Comparison of ENCODE assay signal across 1 cellular context in the genomic region with DNA sequence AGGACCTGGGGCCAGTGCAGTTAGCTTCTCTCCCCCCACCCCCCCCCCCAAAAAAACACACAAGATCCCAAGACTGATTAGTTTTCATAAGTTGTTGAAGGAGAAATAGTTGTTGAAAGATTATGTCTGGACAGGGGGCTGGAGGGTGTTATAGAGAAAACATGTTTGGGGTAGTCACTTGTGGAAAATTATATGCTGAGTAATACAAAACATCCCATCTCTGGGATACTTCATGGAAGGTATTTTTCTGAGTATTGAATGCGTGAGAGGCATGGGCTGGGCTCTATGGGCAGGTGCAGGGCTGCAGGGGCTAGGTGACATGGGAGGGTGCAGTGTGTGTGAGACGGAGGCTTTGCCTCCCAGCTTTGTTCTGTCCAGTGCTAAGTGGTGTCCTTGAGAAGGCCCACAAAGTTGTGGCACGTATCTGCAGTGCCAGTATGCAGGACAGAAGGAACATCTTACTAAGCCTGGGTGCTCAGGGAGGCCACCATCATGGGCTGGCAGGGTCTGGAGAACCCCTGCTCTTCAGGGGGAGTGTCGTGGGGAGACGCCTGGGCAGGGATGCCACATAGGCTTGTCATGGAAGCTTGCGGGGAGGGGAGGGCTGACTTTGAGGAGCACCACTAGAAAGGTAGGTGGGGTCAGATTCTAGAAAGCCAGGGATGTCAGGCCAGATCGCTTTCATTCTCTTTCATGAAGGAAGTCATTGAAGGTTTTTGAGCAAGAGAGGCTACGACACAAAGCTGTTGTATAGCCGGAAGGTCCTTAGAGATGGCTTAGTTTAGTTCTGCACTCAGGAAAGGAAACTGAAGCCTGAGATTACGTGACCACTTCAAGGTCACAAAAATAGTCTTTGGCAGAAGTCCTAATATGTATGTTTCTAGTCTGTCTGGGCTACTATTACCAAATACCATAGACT.
TF ChIP-seq lines count a peak whose summit lies in the region.

No MANE protein-coding gene starts in this region.

TF ChIP-seq in WTC11, 78 proteins besides CTCF, POLR2A, EP300 and RAD21 (continued from another document):
- TF ChIP-seq, protein P1, sequence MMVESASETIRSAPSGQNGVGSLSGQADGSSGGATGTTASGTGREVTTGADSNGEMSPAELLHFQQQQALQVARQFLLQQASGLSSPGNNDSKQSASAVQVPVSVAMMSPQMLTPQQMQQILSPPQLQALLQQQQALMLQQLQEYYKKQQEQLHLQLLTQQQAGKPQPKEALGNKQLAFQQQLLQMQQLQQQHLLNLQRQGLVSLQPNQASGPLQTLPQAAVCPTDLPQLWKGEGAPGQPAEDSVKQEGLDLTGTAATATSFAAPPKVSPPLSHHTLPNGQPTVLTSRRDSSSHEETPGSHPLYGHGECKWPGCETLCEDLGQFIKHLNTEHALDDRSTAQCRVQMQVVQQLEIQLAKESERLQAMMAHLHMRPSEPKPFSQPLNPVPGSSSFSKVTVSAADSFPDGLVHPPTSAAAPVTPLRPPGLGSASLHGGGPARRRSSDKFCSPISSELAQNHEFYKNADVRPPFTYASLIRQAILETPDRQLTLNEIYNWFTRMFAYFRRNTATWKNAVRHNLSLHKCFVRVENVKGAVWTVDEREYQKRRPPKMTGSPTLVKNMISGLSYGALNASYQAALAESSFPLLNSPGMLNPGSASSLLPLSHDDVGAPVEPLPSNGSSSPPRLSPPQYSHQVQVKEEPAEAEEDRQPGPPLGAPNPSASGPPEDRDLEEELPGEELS (CRISPR knock-in tag; IDR thresholded peaks at IDR 0.05): no peak
- no peak for TF ChIP-seq EMX1 (CRISPR knock-in tag; IDR thresholded peaks at IDR 0.05)
